1 cellular context compared by ENCODE assay signal in the genomic region with DNA sequence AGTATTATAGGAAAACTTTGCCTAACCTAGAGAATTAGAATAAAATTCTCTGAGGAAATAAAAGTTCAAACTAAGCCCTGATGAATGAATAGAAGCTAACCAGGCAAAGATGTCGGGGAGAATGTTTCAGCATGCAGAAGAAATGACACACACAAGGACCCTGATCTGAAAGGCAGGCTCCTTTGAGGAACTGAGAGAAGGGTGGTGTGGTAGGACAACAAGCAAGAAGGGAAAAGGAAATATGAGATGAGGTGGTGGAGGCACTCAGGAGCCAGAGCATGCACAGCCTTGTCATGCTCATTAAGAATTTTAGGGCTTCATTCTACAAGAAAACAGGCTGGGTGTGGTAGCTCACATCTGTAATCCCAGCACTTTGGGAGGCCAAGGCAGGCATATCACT.
TF ChIP-seq lines count a peak whose summit lies in the region.

No MANE protein-coding gene starts in this region.

TF ChIP-seq in GM23338, 12 proteins besides CTCF, POLR2A, EP300 and RAD21 (continued from another document):
- TF ChIP-seq, protein P1, sequence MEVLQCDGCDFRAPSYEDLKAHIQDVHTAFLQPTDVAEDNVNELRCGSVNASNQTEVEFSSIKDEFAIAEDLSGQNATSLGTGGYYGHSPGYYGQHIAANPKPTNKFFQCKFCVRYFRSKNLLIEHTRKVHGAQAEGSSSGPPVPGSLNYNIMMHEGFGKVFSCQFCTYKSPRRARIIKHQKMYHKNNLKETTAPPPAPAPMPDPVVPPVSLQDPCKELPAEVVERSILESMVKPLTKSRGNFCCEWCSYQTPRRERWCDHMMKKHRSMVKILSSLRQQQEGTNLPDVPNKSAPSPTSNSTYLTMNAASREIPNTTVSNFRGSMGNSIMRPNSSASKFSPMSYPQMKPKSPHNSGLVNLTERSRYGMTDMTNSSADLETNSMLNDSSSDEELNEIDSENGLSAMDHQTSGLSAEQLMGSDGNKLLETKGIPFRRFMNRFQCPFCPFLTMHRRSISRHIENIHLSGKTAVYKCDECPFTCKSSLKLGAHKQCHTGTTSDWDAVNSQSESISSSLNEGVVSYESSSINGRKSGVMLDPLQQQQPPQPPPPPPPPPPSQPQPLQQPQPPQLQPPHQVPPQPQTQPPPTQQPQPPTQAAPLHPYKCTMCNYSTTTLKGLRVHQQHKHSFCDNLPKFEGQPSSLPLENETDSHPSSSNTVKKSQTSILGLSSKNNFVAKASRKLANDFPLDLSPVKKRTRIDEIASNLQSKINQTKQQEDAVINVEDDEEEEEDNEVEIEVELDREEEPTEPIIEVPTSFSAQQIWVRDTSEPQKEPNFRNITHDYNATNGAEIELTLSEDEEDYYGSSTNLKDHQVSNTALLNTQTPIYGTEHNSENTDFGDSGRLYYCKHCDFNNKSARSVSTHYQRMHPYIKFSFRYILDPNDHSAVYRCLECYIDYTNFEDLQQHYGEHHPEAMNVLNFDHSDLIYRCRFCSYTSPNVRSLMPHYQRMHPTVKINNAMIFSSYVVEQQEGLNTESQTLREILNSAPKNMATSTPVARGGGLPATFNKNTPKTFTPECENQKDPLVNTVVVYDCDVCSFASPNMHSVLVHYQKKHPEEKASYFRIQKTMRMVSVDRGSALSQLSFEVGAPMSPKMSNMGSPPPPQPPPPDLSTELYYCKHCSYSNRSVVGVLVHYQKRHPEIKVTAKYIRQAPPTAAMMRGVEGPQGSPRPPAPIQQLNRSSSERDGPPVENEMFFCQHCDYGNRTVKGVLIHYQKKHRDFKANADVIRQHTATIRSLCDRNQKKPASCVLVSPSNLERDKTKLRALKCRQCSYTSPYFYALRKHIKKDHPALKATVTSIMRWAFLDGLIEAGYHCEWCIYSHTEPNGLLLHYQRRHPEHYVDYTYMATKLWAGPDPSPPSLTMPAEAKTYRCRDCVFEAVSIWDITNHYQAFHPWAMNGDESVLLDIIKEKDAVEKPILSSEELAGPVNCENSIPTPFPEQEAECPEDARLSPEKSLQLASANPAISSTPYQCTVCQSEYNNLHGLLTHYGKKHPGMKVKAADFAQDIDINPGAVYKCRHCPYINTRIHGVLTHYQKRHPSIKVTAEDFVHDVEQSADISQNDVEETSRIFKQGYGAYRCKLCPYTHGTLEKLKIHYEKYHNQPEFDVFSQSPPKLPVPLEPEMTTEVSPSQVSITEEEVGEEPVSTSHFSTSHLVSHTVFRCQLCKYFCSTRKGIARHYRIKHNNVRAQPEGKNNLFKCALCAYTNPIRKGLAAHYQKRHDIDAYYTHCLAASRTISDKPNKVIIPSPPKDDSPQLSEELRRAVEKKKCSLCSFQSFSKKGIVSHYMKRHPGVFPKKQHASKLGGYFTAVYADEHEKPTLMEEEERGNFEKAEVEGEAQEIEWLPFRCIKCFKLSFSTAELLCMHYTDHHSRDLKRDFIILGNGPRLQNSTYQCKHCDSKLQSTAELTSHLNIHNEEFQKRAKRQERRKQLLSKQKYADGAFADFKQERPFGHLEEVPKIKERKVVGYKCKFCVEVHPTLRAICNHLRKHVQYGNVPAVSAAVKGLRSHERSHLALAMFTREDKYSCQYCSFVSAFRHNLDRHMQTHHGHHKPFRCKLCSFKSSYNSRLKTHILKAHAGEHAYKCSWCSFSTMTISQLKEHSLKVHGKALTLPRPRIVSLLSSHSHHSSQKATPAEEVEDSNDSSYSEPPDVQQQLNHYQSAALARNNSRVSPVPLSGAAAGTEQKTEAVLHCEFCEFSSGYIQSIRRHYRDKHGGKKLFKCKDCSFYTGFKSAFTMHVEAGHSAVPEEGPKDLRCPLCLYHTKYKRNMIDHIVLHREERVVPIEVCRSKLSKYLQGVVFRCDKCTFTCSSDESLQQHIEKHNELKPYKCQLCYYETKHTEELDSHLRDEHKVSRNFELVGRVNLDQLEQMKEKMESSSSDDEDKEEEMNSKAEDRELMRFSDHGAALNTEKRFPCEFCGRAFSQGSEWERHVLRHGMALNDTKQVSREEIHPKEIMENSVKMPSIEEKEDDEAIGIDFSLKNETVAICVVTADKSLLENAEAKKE (CRISPR knock-in tag; IDR thresholded peaks at IDR 0.05) = no peak
- no peak for TF ChIP-seq POLR2AphosphoS5 (IDR thresholded peaks at IDR 0.05; ENCODE audit: low read depth)
- TF ChIP-seq CREB1 (CRISPR knock-in tag; IDR thresholded peaks at IDR 0.05; ENCODE audit: low read depth) = no peak
